In the genomic region with DNA sequence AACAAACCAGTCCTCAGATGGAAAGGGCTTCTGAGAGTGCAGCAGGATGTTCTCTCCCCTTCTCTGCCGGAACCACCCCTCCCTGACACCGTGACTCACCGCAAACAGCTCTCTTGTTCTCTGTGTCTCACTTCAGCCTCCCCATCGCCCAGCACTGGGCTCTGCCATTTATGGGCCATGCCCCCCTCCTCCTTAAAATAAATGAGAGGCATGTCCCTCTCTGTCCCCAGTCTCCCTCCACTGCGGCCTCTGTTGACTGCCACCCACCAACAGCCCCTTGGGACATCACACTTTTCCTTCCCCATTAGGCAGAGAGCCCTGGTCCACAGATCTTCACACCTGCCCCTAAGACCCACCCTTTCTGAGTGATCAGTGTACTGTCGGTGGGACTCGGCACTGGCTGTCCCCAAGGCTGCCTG, we compare ENCODE assay signal across 8 cellular contexts. TPM values are rescaled to one million over a fixed set of nuclear protein-coding genes. Genes with fewer than 3 reads are reported as not detected.
DNase-seq lines count a peak whose midpoint lies in the region; ATAC-seq and TF ChIP-seq lines count a peak whose summit lies in the region.

No MANE protein-coding gene starts in this region.

- H3K27ac Mint-ChIP-seq in activated naive CD4-positive, alpha-beta T cell treated with anti-CD3 and anti-CD28 coated beads for 36 hours, result peak overlapping the region; percentile 95
- H3K27ac Mint-ChIP-seq in immature natural killer cell, result peak overlapping the region; percentile 98 to 99 (median 99)

- TF ChIP-seq CTCF in GM13976 (IDR thresholded peaks at IDR 0.05; ENCODE audit: borderline replicate concordance, control extremely low read depth, extremely low read depth, insufficient read depth, missing control alignments), result no peak

- ATAC-seq in HG02759 (IDR thresholded peaks at IDR 0.05; ENCODE audit: unreplicated experiment), result peak; percentile 46

- no peaks in the 10 kb centered on the region for H3K27me3 Mint-ChIP-seq in activated naive CD4-positive, alpha-beta T cell treated with anti-CD3 and anti-CD28 coated beads for 36 hours (ENCODE audit: low read depth)
- peaks cover 5 to 12% (median 12%) of the 10 kb centered on the region in 3 donors for H3K27me3 Mint-ChIP-seq in immature natural killer cell (ENCODE audit: low read depth in 3 of 3)

- H3K36me3 Mint-ChIP-seq in activated naive CD4-positive, alpha-beta T cell treated with anti-CD3 and anti-CD28 coated beads for 36 hours (ENCODE audit: low read depth), result no peaks in the 10 kb centered on the region
- peaks cover 5 to 11% (median 6%) of the 10 kb centered on the region in 3 donors for H3K36me3 Mint-ChIP-seq in immature natural killer cell

- peaks cover 54% of the 10 kb centered on the region for H3K4me1 Mint-ChIP-seq in activated naive CD4-positive, alpha-beta T cell treated with anti-CD3 and anti-CD28 coated beads for 36 hours (ENCODE audit: low read depth)
- H3K4me1 Mint-ChIP-seq in immature natural killer cell, result peaks cover 62 to 65% of the 10 kb centered on the region in 2 donors

- no peaks in the 10 kb centered on the region for H3K9me3 Mint-ChIP-seq in activated naive CD4-positive, alpha-beta T cell treated with anti-CD3 and anti-CD28 coated beads for 36 hours
- H3K9me3 Mint-ChIP-seq in immature natural killer cell, result no peaks in the 10 kb centered on the region

- intact Hi-C loops in activated naive CD4-positive, alpha-beta T cell treated with anti-CD3 and anti-CD28 coated beads for 36 hours (cut with micrococcal nuclease), result loop anchor here (10.0 kb wide), 4 partner anchors 405 to 595 kb away; a partner anchor contains a TSS

- CTCF ChIA-PET in activated naive CD4-positive, alpha-beta T cell treated with anti-CD3 and anti-CD28 coated beads for 36 hours (lab: Charles Lee), result interaction anchor here (0.6 to 1.8 kb wide), 3 partner anchors 10 to 111 kb away, joined by 3 to 8 read pairs (median 3); no protein-coding TSS in a partner anchor

- peak overlapping the region; percentile 72 for H3K4me3 Mint-ChIP-seq in activated naive CD4-positive, alpha-beta T cell treated with anti-CD3 and anti-CD28 coated beads for 36 hours
- peak overlapping the region; percentile 82 to 93 (median 88) for H3K4me3 Mint-ChIP-seq in immature natural killer cell

- in situ Hi-C loops in GM13976 (cut with MboI; ENCODE audit: low sequenced_read_pairs, unreplicated experiment), result no loop called here

- DNase-seq in GM13976 (ENCODE audit: low spot score) (peak; percentile 81), RKO (ENCODE audit: low spot score) (peak; percentile 85), immature natural killer cell (peak; percentile 83 to 86 (median 85)), NCI-H524 (lab: John Stamatoyannopoulos, UW) (no peak), medulla oblongata (ENCODE audit: extremely low spot score) (no peak)
- DNase-seq in activated naive CD4-positive, alpha-beta T cell treated with anti-CD3 and anti-CD28 coated beads for 36 hours, result peak; percentile 92
- peak; percentile 43 to 55 (median 52) for DNase-seq in stimulated activated CD4-positive, alpha-beta T cell treated with anti-CD3 and anti-CD28 coated beads, TNF-alpha, amount 100 ng/mL, for 1 hour (ENCODE audit: low read depth in 3 of 3, low spot score in 1 of 3)

RNA-seq across cellular contexts. Expression of a gene that starts 6.3 kb away (rescaled TPM):
- 1 to 10 TPM; 7.1 to 7.7 TPM for total RNA-seq in activated naive CD4-positive, alpha-beta T cell treated with anti-CD3 and anti-CD28 coated beads for 36 hours
- 10 to 100 TPM in 2 of 3 donors, 1 to 10 TPM in 1; 8.8 to 26.4 (median 13.9) TPM for polyA plus RNA-seq in immature natural killer cell

RNA-seq across cellular contexts. Expression of a gene that starts 12.3 kb away (rescaled TPM):
- 1 to 10 TPM; 1.0 to 1.2 TPM for total RNA-seq in activated naive CD4-positive, alpha-beta T cell treated with anti-CD3 and anti-CD28 coated beads for 36 hours
- 100 to 1,000 TPM in 1 of 3 donors, 10 to 100 TPM in 2; 43.2 to 124 (median 77.4) TPM for polyA plus RNA-seq in immature natural killer cell

RNA-seq across cellular contexts. Expression of a gene that starts 43.8 kb away (rescaled TPM):
- 1 to 10 TPM; 5.0 to 6.2 TPM for total RNA-seq in activated naive CD4-positive, alpha-beta T cell treated with anti-CD3 and anti-CD28 coated beads for 36 hours
- polyA plus RNA-seq in immature natural killer cell, result 1 to 10 TPM; 2.2 to 3.2 (median 2.8) TPM

Comparison
In these comparisons a context has a peak if more than half of its experiments do, and no peak if none do; other contexts are left out.
1. DNase-seq: peak in GM13976 (single experiment), RKO (single experiment), activated naive CD4-positive, alpha-beta T cell treated with anti-CD3 and anti-CD28 coated beads for 36 hours (single experiment), immature natural killer cell (3 of 3) and stimulated activated CD4-positive, alpha-beta T cell treated with anti-CD3 and anti-CD28 coated beads, TNF-alpha, amount 100 ng/mL, for 1 hour (3 of 3); none in NCI-H524 (0 of 2) and medulla oblongata (single experiment).